In the genomic region with DNA sequence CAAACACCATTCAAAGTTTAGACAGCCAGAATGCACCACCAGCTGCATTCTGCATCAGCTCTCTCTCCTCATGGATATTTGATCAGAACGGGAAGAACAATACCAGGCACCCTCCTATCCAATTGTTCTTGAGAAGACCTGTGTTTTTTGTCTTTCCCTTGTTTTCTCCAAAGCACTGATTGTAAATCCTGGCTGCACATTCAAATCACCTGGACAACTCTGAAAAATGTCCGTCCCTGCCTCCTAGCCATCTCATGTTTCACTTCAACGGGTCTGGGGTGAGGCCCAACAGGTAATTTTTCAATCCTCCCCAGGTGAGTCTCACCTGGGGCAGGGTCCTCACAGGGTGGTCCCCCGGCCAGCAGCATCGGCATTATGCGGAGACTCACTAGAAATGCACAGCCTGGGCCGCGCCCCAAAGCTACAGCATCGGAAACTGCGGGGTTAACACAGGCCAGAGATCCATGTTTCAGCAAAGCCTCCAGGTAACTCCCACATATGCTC, we compare ENCODE assay signal across 10 cellular contexts. TPM values are rescaled to one million over a fixed set of nuclear protein-coding genes. Genes with fewer than 3 reads are reported as not detected.
DNase-seq lines count a peak whose midpoint lies in the region; ATAC-seq and TF ChIP-seq lines count a peak whose summit lies in the region.
"Had no signal": no experiment of that assay in that cellular context is flagged by ENCODE, and none has a peak within 500 bp of the region (broad histone marks: within the 10 kb centered on the region; RNA-seq: fewer than 3 reads in every experiment).

No MANE protein-coding gene starts in this region.

- no peak for TF ChIP-seq CTCF in activated CD8-positive, alpha-beta T cell treated with anti-CD3 and anti-CD28 coated beads for 36 hours (IDR thresholded peaks at IDR 0.05)
- no peak for TF ChIP-seq CTCF in astrocyte of the spinal cord (IDR thresholded peaks at IDR 0.05; ENCODE audit: low read depth, low read length)
- TF ChIP-seq CTCF in lower lobe of right lung (IDR thresholded peaks at IDR 0.05), result no peak
- TF ChIP-seq CTCF in thyroid gland (IDR thresholded peaks at IDR 0.05), result no peak

- H3K4me3 Mint-ChIP-seq in activated CD8-positive, alpha-beta T cell treated with anti-CD3 and anti-CD28 coated beads, Interleukin-2, amount 10 ng/mL, durations not matched to agents 7 days and 5 days, result no peak overlapping the region
- H3K4me3 Mint-ChIP-seq in activated CD8-positive, alpha-beta T cell treated with anti-CD3 and anti-CD28 coated beads for 36 hours, result no peak overlapping the region

- H3K9me3 ChIP-seq in lower lobe of right lung, result no peaks in the 10 kb centered on the region
- no peaks in the 10 kb centered on the region for H3K9me3 ChIP-seq in thyroid gland

- H3K36me3 Mint-ChIP-seq in activated CD8-positive, alpha-beta T cell treated with anti-CD3 and anti-CD28 coated beads, Interleukin-2, amount 10 ng/mL, durations not matched to agents 7 days and 5 days (ENCODE audit: low read depth), result peaks cover 12% of the 10 kb centered on the region
- H3K36me3 Mint-ChIP-seq in activated CD8-positive, alpha-beta T cell treated with anti-CD3 and anti-CD28 coated beads for 36 hours (ENCODE audit: low read depth), result peaks cover 3% of the 10 kb centered on the region

- H3K36me3 ChIP-seq in lower lobe of right lung (peaks cover 35% of the 10 kb centered on the region), thyroid gland (peaks cover 18 to 28% of the 10 kb centered on the region in 2 donors)

- in situ Hi-C loops in astrocyte of the spinal cord (cut with HindIII; ENCODE audit: low sequenced_read_pairs) (no loop called here), ACHN (cut with HindIII; ENCODE audit: low pct_ligation_motif_present, low pct_unique_long_range_greater_than_20kb, low sequenced_read_pairs) (no loop called here)

- no peak for TF ChIP-seq POLR2A in thyroid gland (IDR thresholded peaks at IDR 0.05)

- H3K4me3 ChIP-seq in astrocyte of the spinal cord (ENCODE audit: low read depth, low read length) (peak overlapping the region; percentile 51), lower lobe of right lung (peak overlapping the region; percentile 57), thyroid gland (replicated peaks in 1 of 3) (peak overlapping the region; percentile 14 to 34 (median 27))

- H3K27ac Mint-ChIP-seq in activated CD8-positive, alpha-beta T cell treated with anti-CD3 and anti-CD28 coated beads, Interleukin-2, amount 10 ng/mL, durations not matched to agents 7 days and 5 days, result peak overlapping the region; percentile 23
- no peak overlapping the region for H3K27ac Mint-ChIP-seq in activated CD8-positive, alpha-beta T cell treated with anti-CD3 and anti-CD28 coated beads for 36 hours

- peaks cover 49% of the 10 kb centered on the region for H3K4me1 Mint-ChIP-seq in activated CD8-positive, alpha-beta T cell treated with anti-CD3 and anti-CD28 coated beads, Interleukin-2, amount 10 ng/mL, durations not matched to agents 7 days and 5 days (ENCODE audit: low read depth)
- H3K4me1 Mint-ChIP-seq in activated CD8-positive, alpha-beta T cell treated with anti-CD3 and anti-CD28 coated beads for 36 hours (ENCODE audit: low read depth), result peaks cover 45% of the 10 kb centered on the region

- H3K27ac ChIP-seq in lower lobe of right lung (no peak overlapping the region), thyroid gland (peak overlapping the region in 1 of 3 donors; percentile 3)

- 51 to 57% methylated on average over 9 to 10 of the region's 10 CpGs for WGBS in thyroid gland, 2 donors

- no peaks in the 10 kb centered on the region for H3K27me3 ChIP-seq in lower lobe of right lung (ENCODE audit: low read depth)
- H3K27me3 ChIP-seq in thyroid gland, result no peaks in the 10 kb centered on the region

- POLR2A ChIA-PET in activated CD8-positive, alpha-beta T cell treated with anti-CD3 and anti-CD28 coated beads, Interleukin-2, amount 10 ng/mL, durations not matched to agents 7 days and 5 days (lab: Charles Lee), result interaction anchor here (1.0 kb wide), 1 partner anchor 29 kb away, joined by 5 read pairs; no protein-coding TSS in a partner anchor
- POLR2A ChIA-PET in activated CD8-positive, alpha-beta T cell treated with anti-CD3 and anti-CD28 coated beads for 36 hours (lab: Charles Lee), result interaction anchor here (1.0 kb wide), 1 partner anchor 23 kb away, joined by 3 read pairs; no protein-coding TSS in a partner anchor

- no peak for ATAC-seq in activated CD8-positive, alpha-beta T cell treated with anti-CD3 and anti-CD28 coated beads, Interleukin-2, amount 10 ng/mL, durations not matched to agents 7 days and 5 days
- no peak for ATAC-seq in activated CD8-positive, alpha-beta T cell treated with anti-CD3 and anti-CD28 coated beads for 36 hours
- ATAC-seq in lower lobe of right lung (no peak), HG03442 (IDR thresholded peaks at IDR 0.05; ENCODE audit: unreplicated experiment) (no peak), HG02884 (IDR thresholded peaks at IDR 0.05; ENCODE audit: unreplicated experiment) (no peak)

- CTCF ChIA-PET in activated CD8-positive, alpha-beta T cell treated with anti-CD3 and anti-CD28 coated beads, Interleukin-2, amount 10 ng/mL, durations not matched to agents 7 days and 5 days (lab: Charles Lee), result interaction anchor here (1.0 to 1.8 kb wide), 3 partner anchors 9 to 819 kb away, joined by 3 to 5 read pairs (median 4); no protein-coding TSS in a partner anchor
- CTCF ChIA-PET in activated CD8-positive, alpha-beta T cell treated with anti-CD3 and anti-CD28 coated beads for 36 hours (lab: Charles Lee), result interaction anchor here (1.6 to 2.6 kb wide), 2 partner anchors 10 to 16 kb away, joined by 4 to 9 read pairs; no protein-coding TSS in a partner anchor

- DNase-seq in activated CD8-positive, alpha-beta T cell treated with anti-CD3 and anti-CD28 coated beads, Interleukin-2, amount 10 ng/mL, durations not matched to agents 7 days and 5 days, result no peak
- DNase-seq in activated CD8-positive, alpha-beta T cell treated with anti-CD3 and anti-CD28 coated beads for 36 hours, result no peak
- no peak for DNase-seq in astrocyte of the spinal cord (ENCODE audit: low read depth, low spot score)
- DNase-seq in lower lobe of right lung, result no peak
- DNase-seq in thyroid gland, result no peak
- DNase-seq in ACHN, result no peak
- DNase-seq: Kasumi-1; stimulated activated CD4-positive, alpha-beta T cell treated with anti-CD3 and anti-CD28 coated beads, Interleukin-2, amount 100 ng/mL, for 48 hours had no signal

- no peaks in the 10 kb centered on the region for H3K27me3 Mint-ChIP-seq in activated CD8-positive, alpha-beta T cell treated with anti-CD3 and anti-CD28 coated beads, Interleukin-2, amount 10 ng/mL, durations not matched to agents 7 days and 5 days (ENCODE audit: low read depth)
- H3K27me3 Mint-ChIP-seq in activated CD8-positive, alpha-beta T cell treated with anti-CD3 and anti-CD28 coated beads for 36 hours, result no peaks in the 10 kb centered on the region

- no peaks in the 10 kb centered on the region for H3K9me3 Mint-ChIP-seq in activated CD8-positive, alpha-beta T cell treated with anti-CD3 and anti-CD28 coated beads, Interleukin-2, amount 10 ng/mL, durations not matched to agents 7 days and 5 days (ENCODE audit: insufficient read depth)
- H3K9me3 Mint-ChIP-seq in activated CD8-positive, alpha-beta T cell treated with anti-CD3 and anti-CD28 coated beads for 36 hours, result no peaks in the 10 kb centered on the region

- intact Hi-C loops in activated CD8-positive, alpha-beta T cell treated with anti-CD3 and anti-CD28 coated beads for 36 hours (cut with micrococcal nuclease), result no loop called here
- intact Hi-C loops in lower lobe of right lung (cut with DNase I) (no loop called here), thyroid gland (cut with DNase I) (loop anchor here (5.0 to 10.0 kb wide), 3 partner anchors 326 to 816 kb away; no protein-coding TSS in a partner anchor)

- H3K4me1 ChIP-seq in lower lobe of right lung (peaks cover 73% of the 10 kb centered on the region), thyroid gland (peaks cover 42 to 67% of the 10 kb centered on the region in 2 donors)

RNA-seq across cellular contexts. Expression of a gene that starts 5.5 kb away (rescaled TPM):
- total RNA-seq in activated CD8-positive, alpha-beta T cell treated with anti-CD3 and anti-CD28 coated beads, Interleukin-2, amount 10 ng/mL, durations not matched to agents 7 days and 5 days, result 1 to 10 TPM; 3.2 to 3.3 TPM
- total RNA-seq in activated CD8-positive, alpha-beta T cell treated with anti-CD3 and anti-CD28 coated beads for 36 hours, result 1 to 10 TPM; 2.8 TPM
- total RNA-seq in lower lobe of right lung, result 34.0 TPM
- 10 to 100 TPM; 12.9 to 29.1 (median 17.6) TPM for total RNA-seq in thyroid gland
